Comparison of ENCODE assay signal across 19 cellular contexts in genomic region chr22:46102159-46102558, GRCh38. TPM values are rescaled to one million over a fixed set of nuclear protein-coding genes. Genes with fewer than 3 reads are reported as not detected.
DNase-seq lines count a peak whose midpoint lies in the region; ATAC-seq, FAIRE-seq and TF ChIP-seq lines count a peak whose summit lies in the region.
"Had no signal": no experiment of that assay in that cellular context is flagged by ENCODE, and none has a peak within 500 bp of the region (broad histone marks: within the 10 kb centered on the region; RNA-seq: fewer than 3 reads in every experiment).

No MANE protein-coding gene starts in this region.

- intact Hi-C loops in K562 (cut with micrococcal nuclease): no loop called here
- intact Hi-C loops in lower lobe of right lung (cut with DNase I): no loop called here

- TF ChIP-seq CTCF in K562 (IDR thresholded peaks at IDR 0.05 in 2 of 3, conservative IDR thresholded peaks at IDR 0.05 in 1 of 3; ENCODE audit: insufficient read depth in 2 of 3, low read depth in 1 of 3, low read length in 3 of 3) (no peak), lower lobe of right lung (IDR thresholded peaks at IDR 0.05) (no peak), HFFc6 (IDR thresholded peaks at IDR 0.05) (no peak)

- H3K9me3 ChIP-seq in GM23248 (ENCODE audit: low read depth): no peaks in the 10 kb centered on the region
- no peaks in the 10 kb centered on the region for H3K9me3 ChIP-seq in K562 (replicated peaks; ENCODE audit: control insufficient read depth, insufficient read depth, low read depth, low read length)
- no peaks in the 10 kb centered on the region for H3K9me3 ChIP-seq in lower lobe of right lung
- H3K9me3 ChIP-seq in subcutaneous abdominal adipose tissue (ENCODE audit: control insufficient read depth in 5 of 5, low read length in 5 of 5): no peaks in the 10 kb centered on the region
- H3K9me3 ChIP-seq: BLaER1 treated with 17β-estradiol and CSF1 and Interleukin-3, amounts not matched to agents 10 nM and 100 nM had no signal

- H3K36me3 ChIP-seq in GM23248 (ENCODE audit: low read depth) (peaks cover 33% of the 10 kb centered on the region), K562 (ENCODE audit: control insufficient read depth, insufficient read depth, low read length) (peaks cover 2% of the 10 kb centered on the region; the same call in 1 of the 3 replicates), lower lobe of right lung (peaks cover 85% of the 10 kb centered on the region), subcutaneous abdominal adipose tissue (ENCODE audit: control insufficient read depth in 5 of 5, insufficient read depth in 5 of 5, low read length in 5 of 5) (peaks cover 0 to 91% (median 74%) of the 10 kb centered on the region in 5 donors)

- CTCF ChIA-PET in K562 (lab: Yijun Ruan, JAX; ENCODE audit: low intra/inter-chr PET ratio): no interaction called here

- H3K4me3 ChIP-seq in GM23248 (no peak overlapping the region), K562 (no peak overlapping the region), lower lobe of right lung (no peak overlapping the region), subcutaneous abdominal adipose tissue (ENCODE audit: low read depth in 1 of 5, low read length in 5 of 5) (no peak overlapping the region)
- H3K4me3 ChIP-seq: BLaER1 treated with 17β-estradiol and CSF1 and Interleukin-3, amounts not matched to agents 10 nM and 100 nM had no signal

- WGBS in GM23248 (ENCODE audit: low coverage in 1 of 2, low lambda C conversion rate in 2 of 2, missing lambda C conversion rate in 2 of 2), 2 experiments: 67 to 71% methylated on average over 10 of the region's 11 CpGs
- WGBS in K562 (ENCODE audit: insufficient coverage, low coverage, missing lambda C conversion rate): 79% methylated on average over 6 of the region's 11 CpGs

- no peaks in the 10 kb centered on the region for H3K27me3 ChIP-seq in GM23248 (replicated peaks; ENCODE audit: insufficient read depth)
- no peaks in the 10 kb centered on the region for H3K27me3 ChIP-seq in K562 (ENCODE audit: control insufficient read depth in 2 of 2, insufficient read depth in 2 of 2, low read length in 2 of 2)
- H3K27me3 ChIP-seq in lower lobe of right lung (ENCODE audit: low read depth): no peaks in the 10 kb centered on the region
- no peaks in the 10 kb centered on the region for H3K27me3 ChIP-seq in subcutaneous abdominal adipose tissue (ENCODE audit: control insufficient read depth in 5 of 5, insufficient read depth in 4 of 5, low read length in 5 of 5)

- no TSS peak for BruUV-seq in K562 (replicated peaks; lab: Mats Ljungman, UMichigan)

- no peaks in the 10 kb centered on the region for H3K9me2 ChIP-seq in GM23248 (ENCODE audit: insufficient read depth)

- in situ Hi-C loops in GM23248 (cut with MboI) (no loop called here), K562 (cut with MboI) (no loop called here)

- H3F3A ChIP-seq in GM23248 (ENCODE audit: insufficient read depth): peaks cover 76% of the 10 kb centered on the region

- H3K9me3 Mint-ChIP-seq in HFFc6: no peaks in the 10 kb centered on the region
- H3K9me3 Mint-ChIP-seq: activated naive CD4-positive, alpha-beta T cell treated with anti-CD3 and anti-CD28 coated beads, Interleukin-2, amount 10 ng/mL, durations not matched to agents 7 days and 5 days had no signal

- peaks cover 19% of the 10 kb centered on the region for H3K27me3 Mint-ChIP-seq in HFFc6 (ENCODE audit: insufficient read depth)
- H3K27me3 Mint-ChIP-seq: activated CD8-positive, alpha-beta memory T cell treated with anti-CD3 and anti-CD28 coated beads, Interleukin-2, amount 10 ng/mL, durations not matched to agents 7 days and 5 days; activated naive CD4-positive, alpha-beta T cell treated with anti-CD3 and anti-CD28 coated beads, Interleukin-2, amount 10 ng/mL, durations not matched to agents 7 days and 5 days had no signal

- H3K4me3 Mint-ChIP-seq in HFFc6: no peak overlapping the region
- H3K4me3 Mint-ChIP-seq: activated CD8-positive, alpha-beta memory T cell treated with anti-CD3 and anti-CD28 coated beads, Interleukin-2, amount 10 ng/mL, durations not matched to agents 7 days and 5 days; activated naive CD4-positive, alpha-beta T cell treated with anti-CD3 and anti-CD28 coated beads, Interleukin-2, amount 10 ng/mL, durations not matched to agents 7 days and 5 days had no signal

- no peak overlapping the region for H3K27ac Mint-ChIP-seq in HFFc6
- H3K27ac Mint-ChIP-seq: activated CD8-positive, alpha-beta memory T cell treated with anti-CD3 and anti-CD28 coated beads, Interleukin-2, amount 10 ng/mL, durations not matched to agents 7 days and 5 days; activated naive CD4-positive, alpha-beta T cell treated with anti-CD3 and anti-CD28 coated beads, Interleukin-2, amount 10 ng/mL, durations not matched to agents 7 days and 5 days had no signal

- TF ChIP-seq POLR2A in K562 (conservative IDR thresholded peaks at IDR 0.05): no peak

- POLR2A ChIA-PET in K562 (lab: Yijun Ruan, JAX): no interaction called here

- peaks cover 4% of the 10 kb centered on the region; the same call in 1 of the 2 replicates for H3K36me3 Mint-ChIP-seq in HFFc6 (ENCODE audit: low read depth)
- H3K36me3 Mint-ChIP-seq: activated CD8-positive, alpha-beta memory T cell treated with anti-CD3 and anti-CD28 coated beads, Interleukin-2, amount 10 ng/mL, durations not matched to agents 7 days and 5 days; activated naive CD4-positive, alpha-beta T cell treated with anti-CD3 and anti-CD28 coated beads, Interleukin-2, amount 10 ng/mL, durations not matched to agents 7 days and 5 days had no signal

- H2AFZ ChIP-seq in GM23248: no peak overlapping the region
- no peak overlapping the region for H2AFZ ChIP-seq in K562 (ENCODE audit: low read depth, low read length)

- no peak for FAIRE-seq in K562 (lab: Jason Lieb, UNC)
- FAIRE-seq: endometrium had no signal

- H3K9me1 ChIP-seq in K562 (ENCODE audit: control insufficient read depth, insufficient read depth, low read length): no peaks in the 10 kb centered on the region

- H3K79me2 ChIP-seq in GM23248 (ENCODE audit: insufficient read depth): peaks cover 100% of the 10 kb centered on the region
- H3K79me2 ChIP-seq in K562 (ENCODE audit: control insufficient read depth, insufficient read depth, low read length): no peaks in the 10 kb centered on the region

- H3K4me2 ChIP-seq in GM23248 (ENCODE audit: unreplicated experiment) (no peak overlapping the region), K562 (ENCODE audit: insufficient read depth, low read length) (no peak overlapping the region)
- H3K4me2 ChIP-seq: BLaER1 treated with 17β-estradiol and CSF1 and Interleukin-3, amounts not matched to agents 10 nM and 100 nM had no signal

- H3K4me1 ChIP-seq in GM23248 (ENCODE audit: insufficient read depth) (peaks cover 40% of the 10 kb centered on the region), K562 (replicated peaks in 1 of 2; ENCODE audit: control insufficient read depth in 2 of 2, insufficient read depth in 2 of 2, low read length in 2 of 2) (peaks cover 0 to 33% of the 10 kb centered on the region in 2 experiments; a peak in 2 of 5 replicates), lower lobe of right lung (peaks cover 61% of the 10 kb centered on the region), subcutaneous abdominal adipose tissue (ENCODE audit: control insufficient read depth in 5 of 5, insufficient read depth in 5 of 5, low read length in 5 of 5) (peaks cover 17 to 92% (median 91%) of the 10 kb centered on the region in 5 donors)

- H3K27ac ChIP-seq in GM23248 (peak overlapping the region; percentile 82), K562 (ENCODE audit: extremely low read depth, low read depth, low read length) (no peak overlapping the region), lower lobe of right lung (peak overlapping the region; percentile 62), subcutaneous abdominal adipose tissue (ENCODE audit: low read depth, low read length) (peak overlapping the region; percentile 86)
- H3K27ac ChIP-seq: BLaER1 treated with 17β-estradiol and CSF1 and Interleukin-3, amounts not matched to agents 10 nM and 100 nM; HL-60 had no signal

- peaks cover 16% of the 10 kb centered on the region for H3K4me1 Mint-ChIP-seq in HFFc6 (ENCODE audit: low read depth)
- H3K4me1 Mint-ChIP-seq: activated CD8-positive, alpha-beta memory T cell treated with anti-CD3 and anti-CD28 coated beads, Interleukin-2, amount 10 ng/mL, durations not matched to agents 7 days and 5 days; activated naive CD4-positive, alpha-beta T cell treated with anti-CD3 and anti-CD28 coated beads, Interleukin-2, amount 10 ng/mL, durations not matched to agents 7 days and 5 days had no signal

- H3K9ac ChIP-seq in GM23248 (peak overlapping the region; percentile 44), K562 (ENCODE audit: insufficient read depth in 1 of 2, low read depth in 2 of 2, low read length in 2 of 2) (no peak overlapping the region; a peak in 1 of 4 replicates), subcutaneous abdominal adipose tissue (ENCODE audit: low read length in 5 of 5) (peak overlapping the region in 2 of 5 donors; percentile 2 to 54)
- H3K9ac ChIP-seq: BLaER1 treated with 17β-estradiol and CSF1 and Interleukin-3, amounts not matched to agents 10 nM and 100 nM had no signal

- peak; percentile 15 for DNase-seq in GM23248
- DNase-seq in K562 (ENCODE audit: extremely low read depth in 1 of 4, low spot score in 3 of 4): no peak
- DNase-seq in lower lobe of right lung: no peak
- no peak for DNase-seq in NCI-H82 (lab: John Stamatoyannopoulos, UW)
- no peak for DNase-seq in HFFc6
- DNase-seq: activated CD8-positive, alpha-beta memory T cell treated with anti-CD3 and anti-CD28 coated beads, Interleukin-2, amount 10 ng/mL, durations not matched to agents 7 days and 5 days; activated naive CD4-positive, alpha-beta T cell treated with anti-CD3 and anti-CD28 coated beads, Interleukin-2, amount 10 ng/mL, durations not matched to agents 7 days and 5 days; DMS79; glutamatergic neuron; islet precursor cell; Kasumi-1; NCI-H524 treated with DMSO at 0.1 percent for 48 hours; stimulated activated CD4-positive, alpha-beta T cell treated with anti-CD3 and anti-CD28 coated beads, Interleukin-1b, Interleukin-23, amount 100 ng/mL, for 48 hours had no signal

- no peak for TF ChIP-seq EP300 in K562 (IDR thresholded peaks at IDR 0.05; ENCODE audit: low read length)

- H4K20me1 ChIP-seq in GM23248 (ENCODE audit: insufficient read depth) (no peaks in the 10 kb centered on the region), K562 (replicated peaks; ENCODE audit: control insufficient read depth, insufficient read depth, low read length) (no peaks in the 10 kb centered on the region)

- ATAC-seq in K562 (no peak), lower lobe of right lung (no peak), HG03571 (IDR thresholded peaks at IDR 0.05; ENCODE audit: unreplicated experiment) (no peak), GM19397 (IDR thresholded peaks at IDR 0.05; ENCODE audit: unreplicated experiment) (no peak)
- ATAC-seq: activated CD8-positive, alpha-beta memory T cell treated with anti-CD3 and anti-CD28 coated beads, Interleukin-2, amount 10 ng/mL, durations not matched to agents 7 days and 5 days had no signal

- no peak for TF ChIP-seq RAD21 in K562 (CRISPR knock-in tag; conservative IDR thresholded peaks at IDR 0.05 in 1 of 2, IDR thresholded peaks at IDR 0.05 in 1 of 2)

RNA-seq across cellular contexts. Expression of gene PPARA, which starts 48.2 kb away (rescaled TPM):
- total RNA-seq in GM23248 (2014; rRNA removed; shearing (Covaris generic)): 10.9 and 14.4 TPM in 2 replicates
- polyA plus RNA-seq in GM23248 (2016; fragmentation: Nextera tagmentation; extraction: Ambion mirVana) (8.4 and 8.7 TPM in 2 replicates), K562 (2011; rRNA removed) (5.0 and 8.2 TPM in 2 replicates), K562 (2014; fragmentation: Illumina TruSeq; extraction: Trizol) (2.7 and 3.5 TPM in 2 replicates), K562 (2014; fragmentation: Nextera tagmentation; extraction: Ambion mirVana) (under 1 TPM; 0.64 to 0.87 TPM), K562 (2014; rRNA removed) (2.1 and 4.0 TPM in 2 replicates)
- 19.5 and 33.5 TPM in 2 replicates for total RNA-seq in K562 (2011; cell fraction: chromatin; rRNA removed; ENCODE audit: low replicate concordance)
- 17.5 and 22.2 TPM in 2 replicates for total RNA-seq in K562 (2011; cell fraction: nucleolus; rRNA removed)
- 28.0 and 34.4 TPM in 2 replicates for total RNA-seq in K562 (2011; cell fraction: nucleoplasm; rRNA removed)
- total RNA-seq in K562 (2014; rRNA removed) (2.8 and 5.3 TPM in 2 replicates), K562 (2014; rRNA removed; fragmentation: Illumina TruSeq; extraction: Trizol) (3.4 and 4.3 TPM in 2 replicates), K562 (2015; rRNA removed; fragmentation: Illumina TruSeq; extraction: Trizol) (2.1 and 2.6 TPM in 2 replicates), K562 (2021) (4.1 and 5.9 TPM in 2 replicates), lower lobe of right lung (20.5 TPM)
- polyA plus RNA-seq in K562 (2011; cell fraction: cytosol; rRNA removed): 1.8 and 5.0 TPM in 2 replicates
- polyA plus RNA-seq in K562 (2011; cell fraction: nucleus; rRNA removed): 4.8 and 9.5 TPM in 2 replicates
- 3.6 and 4.1 TPM in 2 replicates for polyA plus RNA-seq in K562 (2012)
- 6.4 and 11.7 TPM in 2 replicates for polyA minus RNA-seq in K562 (2011; rRNA and poly(A)+ RNA removed)
- 2.6 and 5.2 TPM in 2 replicates for polyA minus RNA-seq in K562 (2011; cell fraction: cytosol; rRNA and poly(A)+ RNA removed)
- polyA minus RNA-seq in K562 (2011; cell fraction: nucleus; rRNA and poly(A)+ RNA removed): 4.4 and 13.0 TPM in 2 replicates
- 10 to 100 TPM; 14.1 to 16.0 (median 15.1) TPM for total RNA-seq in HFFc6 (2021; fragmentation: NEBNext Ultra II Directional; extraction: Animal tissue kit (Norgen Biotek cat#: 25700))
